ENCODE assay signal across 27 cellular contexts in genomic region chr5:35482167-35482755, GRCh38.
"Had no signal": no experiment of that assay in that cellular context is flagged by ENCODE, and none has a peak within 500 bp of the region (broad histone marks: within the 10 kb centered on the region; RNA-seq: fewer than 3 reads in every experiment).

No MANE protein-coding gene starts in this region.

- H3K4me3 Mint-ChIP-seq: activated naive CD4-positive, alpha-beta T cell treated with anti-CD3 and anti-CD28 coated beads, Interleukin-2, amount 50 U/mL, for 24 hours; central memory CD8-positive, alpha-beta T cell; effector memory CD8-positive, alpha-beta T cell; mesothelial cell of epicardium; naive thymus-derived CD8-positive, alpha-beta T cell; T-helper 1 cell treated with Interleukin-12 subunit alpha and Interleukin-12 subunit beta and Interleukin-4 antibody, amounts not matched to agents 30 μg/mL and 1 μg/mL, for 36 hours had no signal

- FAIRE-seq: colon, endothelial cell of umbilical vein, frontal cortex had no signal

- H3K27ac ChIP-seq: ascending aorta, dorsolateral prefrontal cortex, ovary, prostate gland, transverse colon, VCaP had no signal

- H3K36me3 Mint-ChIP-seq: mesothelial cell of epicardium had no signal

- H3K9me3 Mint-ChIP-seq: activated naive CD4-positive, alpha-beta T cell treated with anti-CD3 and anti-CD28 coated beads, Interleukin-2, amount 50 U/mL, for 24 hours; central memory CD8-positive, alpha-beta T cell; effector memory CD8-positive, alpha-beta T cell; mesothelial cell of epicardium had no signal

- H3K4me3 ChIP-seq: ascending aorta, dorsolateral prefrontal cortex, ovary, prostate gland, transverse colon had no signal

- H3K27ac Mint-ChIP-seq: activated naive CD4-positive, alpha-beta T cell treated with anti-CD3 and anti-CD28 coated beads, Interleukin-2, amount 50 U/mL, for 24 hours; effector memory CD8-positive, alpha-beta T cell; T-helper 1 cell treated with Interleukin-12 subunit alpha and Interleukin-12 subunit beta and Interleukin-4 antibody, amounts not matched to agents 30 μg/mL and 1 μg/mL, for 36 hours had no signal

- DNase-seq: activated CD4-positive, alpha-beta T cell treated with anti-CD3 and anti-CD28 coated beads, Interleukin-2, amount 50 U/mL, for 1 hour; activated CD4-positive, CD25-positive, alpha-beta regulatory T cell treated with anti-CD3 and anti-CD28 coated beads, Interleukin-2, amount 50 U/mL, for 72 hours; activated gamma-delta T cell treated with Interleukin-2 at 50 U/mL for 16 hours; activated T-cell treated with anti-CD3 and anti-CD28 coated beads, Interleukin-2, amount 50 U/mL, for 1 hour; dorsolateral prefrontal cortex; effector memory CD8-positive, alpha-beta T cell; glutamatergic neuron; hippocampal formation; left ventricle myocardium superior; mammary epithelial cell; naive thymus-derived CD8-positive, alpha-beta T cell; ovary; stimulated activated CD4-positive, alpha-beta T cell treated with anti-CD3 and anti-CD28 coated beads, Interleukin-4, amount 100 ng/mL, for 24 hours; stimulated activated naive CD8-positive, alpha-beta T cell treated with anti-CD3 and anti-CD28 coated beads, Interleukin-15, Interleukin-2, amounts not matched to agents 100 U/mL and 50 U/mL, for 24 hours; T1000; transverse colon had no signal

- H3K27me3 ChIP-seq: ascending aorta, ovary, transverse colon had no signal

- ATAC-seq: effector memory CD8-positive, alpha-beta T cell; esophagus mucosa; left ventricle myocardium superior; naive thymus-derived CD8-positive, alpha-beta T cell; stimulated activated naive CD8-positive, alpha-beta T cell treated with anti-CD3 and anti-CD28 coated beads, Interleukin-15, Interleukin-2, amounts not matched to agents 100 U/mL and 50 U/mL, for 24 hours had no signal

- H3K4me1 ChIP-seq: prostate gland had no signal

- H3K27me3 Mint-ChIP-seq: activated naive CD4-positive, alpha-beta T cell treated with anti-CD3 and anti-CD28 coated beads, Interleukin-2, amount 50 U/mL, for 24 hours had no signal

- H3K36me3 ChIP-seq: ascending aorta, ovary, prostate gland, transverse colon had no signal

- H3K9me3 ChIP-seq: ascending aorta, ovary, prostate gland, transverse colon had no signal
